ENCODE assay signal across 8 cellular contexts in genomic region chr1:54052470-54052933, GRCh38. TPM values are rescaled to one million over a fixed set of nuclear protein-coding genes. Genes with fewer than 3 reads are reported as not detected.
DNase-seq lines count a peak whose midpoint lies in the region; ATAC-seq, FAIRE-seq and TF ChIP-seq lines count a peak whose summit lies in the region.

No MANE protein-coding gene starts in this region.

- no peak for FAIRE-seq in GM12891 (lab: Jason Lieb, UNC)

- no peaks in the 10 kb centered on the region for H3K36me3 ChIP-seq in HUES48 (ENCODE audit: control insufficient read depth, insufficient read depth, low read length)
- no peaks in the 10 kb centered on the region for H3K36me3 ChIP-seq in right lobe of liver

- H3K27ac ChIP-seq in HUES48 (ENCODE audit: low read depth, low read length): peak overlapping the region; percentile 90
- peak overlapping the region; percentile 93 to 95 (median 94) for H3K27ac ChIP-seq in right lobe of liver

- no peaks in the 10 kb centered on the region for H3K9me3 ChIP-seq in HUES48 (ENCODE audit: control insufficient read depth, insufficient read depth, low read length)
- H3K9me3 ChIP-seq in right lobe of liver: no peaks in the 10 kb centered on the region

- peak overlapping the region; percentile 58 for H3K9ac ChIP-seq in HUES48 (ENCODE audit: low read depth, low read length)

- no peaks in the 10 kb centered on the region for H3K27me3 ChIP-seq in HUES48 (ENCODE audit: control insufficient read depth, insufficient read depth, low read length)
- H3K27me3 ChIP-seq in right lobe of liver: no peaks in the 10 kb centered on the region

- peak; percentile 31 for ATAC-seq in GM19455 (IDR thresholded peaks at IDR 0.05; ENCODE audit: unreplicated experiment)
- ATAC-seq in right lobe of liver: peak; percentile 7 to 20 (median 11)
- ATAC-seq in stimulated activated naive B cell treated with anti-CD40 and anti-IgM and Interleukin-4, amounts not matched to agents 10 μg/mL and 1 μg/mL and 100 μg/mL, for 72 hours (replicated peaks): peak; percentile 28

- no peaks in the 10 kb centered on the region for H3K27me3 Mint-ChIP-seq in stimulated activated naive B cell treated with anti-CD40 and anti-IgM and Interleukin-4, amounts not matched to agents 10 μg/mL and 1 μg/mL and 100 μg/mL, for 72 hours

- H3K4me1 Mint-ChIP-seq in stimulated activated naive B cell treated with anti-CD40 and anti-IgM and Interleukin-4, amounts not matched to agents 10 μg/mL and 1 μg/mL and 100 μg/mL, for 72 hours: peaks cover 20 to 37% of the 10 kb centered on the region in 2 donors

- peak overlapping the region; percentile 91 for H3K4me3 ChIP-seq in HUES48 (ENCODE audit: low read depth, low read length)
- H3K4me3 ChIP-seq in right lobe of liver: peak overlapping the region; percentile 77 to 95 (median 77)

- TF ChIP-seq POLR2A in right lobe of liver (IDR thresholded peaks at IDR 0.05) (no peak), GM12891 (IDR thresholded peaks at IDR 0.05; ENCODE audit: low read depth, low read length) (no peak)

- WGBS in right lobe of liver (ENCODE audit: insufficient coverage, low coverage, low lambda C conversion rate, missing lambda C conversion rate): under 1% methylated on average over 23 of the region's 23 CpGs

- intact Hi-C loops in right lobe of liver (cut with DNase I): no loop called here

- H3K4me1 ChIP-seq in HUES48 (ENCODE audit: control insufficient read depth, insufficient read depth, low read length) (peaks cover 13% of the 10 kb centered on the region), right lobe of liver (peaks cover 0 to 24% (median 7%) of the 10 kb centered on the region in 4 donors)

- no peaks in the 10 kb centered on the region for H3K9me3 Mint-ChIP-seq in stimulated activated naive B cell treated with anti-CD40 and anti-IgM and Interleukin-4, amounts not matched to agents 10 μg/mL and 1 μg/mL and 100 μg/mL, for 72 hours

- no peak overlapping the region for H3K27ac Mint-ChIP-seq in stimulated activated naive B cell treated with anti-CD40 and anti-IgM and Interleukin-4, amounts not matched to agents 10 μg/mL and 1 μg/mL and 100 μg/mL, for 72 hours

- TF ChIP-seq CTCF in right lobe of liver (IDR thresholded peaks at IDR 0.05): no peak

- H3K36me3 Mint-ChIP-seq in stimulated activated naive B cell treated with anti-CD40 and anti-IgM and Interleukin-4, amounts not matched to agents 10 μg/mL and 1 μg/mL and 100 μg/mL, for 72 hours: peaks cover 10 to 21% of the 10 kb centered on the region in 2 donors

- DNase-seq in DMS53 treated with DMSO at 0.1 percent for 48 hours (lab: John Stamatoyannopoulos, UW; ENCODE audit: unreplicated experiment): peak; percentile 52
- DNase-seq in T-helper 22 cell (ENCODE audit: low read depth): peak; percentile 25
- DNase-seq in dedifferentiated amniotic fluid mesenchymal stem cell (ENCODE audit: extremely low spot score): peak; percentile 68
- peak in 1 of 3 donors; percentile 46 for DNase-seq in right lobe of liver
- DNase-seq in stimulated activated naive B cell treated with anti-CD40 and anti-IgM and Interleukin-4, amounts not matched to agents 10 μg/mL and 1 μg/mL and 100 μg/mL, for 72 hours: peak; percentile 2
- no peak for DNase-seq in GM12891 (ENCODE audit: insufficient read length, low spot score)

- H3K4me3 Mint-ChIP-seq in stimulated activated naive B cell treated with anti-CD40 and anti-IgM and Interleukin-4, amounts not matched to agents 10 μg/mL and 1 μg/mL and 100 μg/mL, for 72 hours: no peak overlapping the region

TF ChIP-seq in GM12891, 5 proteins besides CTCF, POLR2A, EP300 and RAD21:
- TF ChIP-seq POU2F2 (IDR thresholded peaks at IDR 0.05; ENCODE audit: low read depth, low read length) (no peak), PAX5 (IDR thresholded peaks at IDR 0.05; ENCODE audit: insufficient read depth, low read length, severe bottlenecking) (no peak), TAF1 (IDR thresholded peaks at IDR 0.05; ENCODE audit: low read depth, low read length) (no peak), SPI1 (IDR thresholded peaks at IDR 0.05; ENCODE audit: low read depth, low read length) (no peak), POLR2AphosphoS5 (IDR thresholded peaks at IDR 0.05; ENCODE audit: low read depth, low read length) (no peak)

RNA-seq across cellular contexts. Expression of gene TMEM59, which starts 0.5 kb away (rescaled TPM):
- total RNA-seq in right lobe of liver: 100 to 1,000 TPM; 133 to 379 (median 280) TPM
- polyA plus RNA-seq in GM12891 (2012; ENCODE audit: low read depth, missing spikeins): 90.3 TPM

RNA-seq across cellular contexts. Expression of gene TCEANC2, which starts 0.9 kb away (rescaled TPM):
- 1 to 10 TPM; 1.2 to 2.9 (median 1.8) TPM for total RNA-seq in right lobe of liver
- 3.2 TPM for polyA plus RNA-seq in GM12891 (2012; ENCODE audit: low read depth, missing spikeins)

RNA-seq across cellular contexts. Expression of gene LDLRAD1, which starts 34.5 kb away (rescaled TPM):
- total RNA-seq in right lobe of liver: under 1 TPM in 2 of 6 experiments, not detected in 4; 0.44 to 0.57 TPM
- polyA plus RNA-seq in GM12891 (2012; ENCODE audit: low read depth, missing spikeins): not detected
